In the genomic region with DNA sequence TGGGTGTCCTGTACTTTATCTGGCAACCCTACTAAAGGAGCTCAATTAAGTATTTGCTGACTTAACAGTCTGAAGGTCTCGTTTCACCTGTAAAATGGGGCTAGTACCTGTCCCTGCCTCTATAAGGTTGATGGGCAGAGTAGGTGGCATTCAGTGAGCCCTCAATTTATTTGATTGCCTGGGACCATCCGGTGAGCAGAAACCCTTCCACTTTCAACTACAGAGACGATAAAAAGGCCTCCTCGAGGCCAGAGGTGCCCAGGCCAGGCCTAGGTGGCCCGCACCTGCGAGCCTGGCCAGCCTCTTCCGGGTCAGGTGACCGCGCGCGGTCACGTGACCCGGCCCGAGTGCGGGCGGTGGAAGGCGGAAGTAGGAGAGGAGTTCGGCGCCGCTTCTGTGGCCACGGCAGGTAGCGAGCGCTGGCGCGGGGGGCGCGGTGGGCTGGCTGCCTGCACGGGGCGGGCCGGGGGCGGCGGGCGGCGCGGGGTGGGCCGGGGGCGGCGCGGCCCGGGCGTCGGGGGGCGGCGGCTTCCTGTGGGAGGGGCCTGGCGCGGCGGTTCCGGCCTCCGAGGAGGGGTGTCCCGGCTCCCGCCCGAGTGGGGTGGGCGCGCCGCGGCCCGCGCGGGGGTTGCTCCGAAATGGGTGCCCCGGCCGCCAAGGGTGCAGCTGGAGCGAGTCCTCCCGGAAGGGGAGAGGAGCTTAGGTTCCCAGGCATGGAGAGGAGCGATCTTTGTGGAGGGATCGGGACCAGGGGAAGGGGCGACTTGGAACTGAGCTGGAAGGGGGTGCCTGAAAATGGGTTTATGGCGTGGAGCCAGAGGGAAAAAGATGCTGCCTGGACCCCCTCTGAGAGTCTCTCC, we compare ENCODE assay signal across 8 cellular contexts. TPM values are rescaled to one million over a fixed set of nuclear protein-coding genes. Genes with fewer than 3 reads are reported as not detected.
DNase-seq lines count a peak whose midpoint lies in the region; ATAC-seq lines count a peak whose summit lies in the region.

A gene (plus strand): TSS at position 350 of the 860 bp plus-strand sequence. CDS start 24,679 bp downstream, outside the sequence.

- DNase-seq in Ammon's horn (ENCODE audit: low spot score) (peak; percentile 68), NCI-H82 treated with DMSO at 0.1 percent for 48 hours (lab: John Stamatoyannopoulos, UW; ENCODE audit: unreplicated experiment) (peak; percentile 49), lung microvascular endothelial cell (ENCODE audit: low read depth in 2 of 2) (peak; percentile 68 to 83)
- peak; percentile 23 to 62 for DNase-seq in activated CD8-positive, alpha-beta memory T cell treated with anti-CD3 and anti-CD28 coated beads for 1 hour (ENCODE audit: extremely low read depth in 1 of 2, low read depth in 1 of 2)
- peak; percentile 72 for DNase-seq in effector CD8-positive, alpha-beta T cell (lab: John Stamatoyannopoulos, UW)
- peak; percentile 61 to 68 (median 68) for DNase-seq in stimulated activated CD4-positive, alpha-beta T cell treated with anti-CD3 and anti-CD28 coated beads, TNF-alpha, amount 100 ng/mL, for 4 hours (ENCODE audit: low read depth in 3 of 3)

- ATAC-seq in GM19035 (IDR thresholded peaks at IDR 0.05; ENCODE audit: unreplicated experiment) (peak; percentile 76), HG03342 (IDR thresholded peaks at IDR 0.05; ENCODE audit: unreplicated experiment) (peak; percentile 67)

RNA-seq across cellular contexts. Expression of the gene that starts here (rescaled TPM):
- 15.1 and 16.6 TPM in 2 replicates for total RNA-seq in lung microvascular endothelial cell

Comparison
In these comparisons a context has a peak if more than half of its experiments do, and no peak if none do; other contexts are left out.
1. Peak in every context shown above with its lines: DNase-seq and ATAC-seq.